In the genomic region with DNA sequence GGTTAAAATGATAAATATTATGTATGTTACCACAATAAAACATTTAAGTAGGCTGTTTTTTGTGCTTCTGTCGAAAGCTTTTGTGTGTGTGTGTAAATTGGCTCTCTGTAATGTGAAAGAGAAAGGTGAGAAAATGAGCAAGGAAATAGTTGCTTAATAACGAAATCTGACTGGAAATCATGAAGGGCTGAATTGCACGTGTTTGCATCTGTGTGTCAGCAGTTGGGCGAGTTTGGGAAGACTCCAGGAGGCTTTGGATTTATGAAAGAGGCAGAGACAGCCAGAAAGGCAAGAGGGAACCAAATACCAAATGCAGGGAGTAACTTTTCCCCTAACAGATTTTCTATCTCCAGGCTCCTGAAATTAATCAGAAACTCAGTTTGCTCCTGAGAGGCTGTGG, we compare ENCODE assay signal across 17 cellular contexts. TPM values are rescaled to one million over a fixed set of nuclear protein-coding genes. Genes with fewer than 3 reads are reported as not detected.
DNase-seq lines count a peak whose midpoint lies in the region; ATAC-seq and TF ChIP-seq lines count a peak whose summit lies in the region.
"Had no signal": no experiment of that assay in that cellular context is flagged by ENCODE, and none has a peak within 500 bp of the region (broad histone marks: within the 10 kb centered on the region; RNA-seq: fewer than 3 reads in every experiment).

No MANE protein-coding gene starts in this region.

- H3K27ac Mint-ChIP-seq in activated T-cell treated with anti-CD3 and anti-CD28 coated beads, Interleukin-2, amount 50 U/mL, for 72 hours = no peak overlapping the region
- H3K27ac Mint-ChIP-seq: naive thymus-derived CD4-positive, alpha-beta T cell had no signal

- no peak overlapping the region for H2BK15ac ChIP-seq in IMR-90 (ENCODE audit: low read depth, low read length)

- CTCF ChIA-PET in IMR-90 (lab: Yijun Ruan, JAX) = no interaction called here

- no peak overlapping the region for H3K4me2 ChIP-seq in IMR-90 (ENCODE audit: low read depth, low read length)

- no peak overlapping the region for H2BK20ac ChIP-seq in IMR-90 (ENCODE audit: low read depth, low read length)

- no peaks in the 10 kb centered on the region for H3K9me3 Mint-ChIP-seq in activated T-cell treated with anti-CD3 and anti-CD28 coated beads, Interleukin-2, amount 50 U/mL, for 72 hours

- no peak overlapping the region for H3K27ac ChIP-seq in IMR-90 (ENCODE audit: insufficient read depth, low read length)
- H3K27ac ChIP-seq in thyroid gland = no peak overlapping the region
- H3K27ac ChIP-seq: colonic mucosa had no signal

- H3K4me3 Mint-ChIP-seq in activated T-cell treated with anti-CD3 and anti-CD28 coated beads, Interleukin-2, amount 50 U/mL, for 72 hours = no peak overlapping the region

- no peaks in the 10 kb centered on the region for H3K36me3 Mint-ChIP-seq in activated T-cell treated with anti-CD3 and anti-CD28 coated beads, Interleukin-2, amount 50 U/mL, for 72 hours (ENCODE audit: insufficient read depth in 2 of 2)
- H3K36me3 Mint-ChIP-seq: naive thymus-derived CD4-positive, alpha-beta T cell had no signal

- no peak overlapping the region for H2AK9ac ChIP-seq in IMR-90 (replicated peaks; ENCODE audit: low read depth, low read length, poor library complexity)

- no peak overlapping the region for H3K9ac ChIP-seq in IMR-90 (ENCODE audit: low read depth, low read length)

- H3K4me1 ChIP-seq in IMR-90 (ENCODE audit: control insufficient read depth, insufficient read depth, low read length) (peaks cover 10% of the 10 kb centered on the region), thyroid gland (no peaks in the 10 kb centered on the region)
- H3K4me1 ChIP-seq: BE2C, colonic mucosa had no signal

- H3K36me3 ChIP-seq in IMR-90 (ENCODE audit: control insufficient read depth, insufficient read depth, low read length) (no peaks in the 10 kb centered on the region), thyroid gland (no peaks in the 10 kb centered on the region)
- H3K36me3 ChIP-seq: BE2C, colonic mucosa had no signal

- POLR2A ChIA-PET in IMR-90 (lab: Charles Lee; ENCODE audit: unreplicated experiment) = no interaction called here

- H3K4ac ChIP-seq in IMR-90 (ENCODE audit: low read depth, low read length) = no peak overlapping the region

- dilution Hi-C loops in IMR-90 (cut with HindIII; ENCODE audit: low sequenced_read_pairs, unreplicated experiment) = no loop called here

- H2BK5ac ChIP-seq in IMR-90 (ENCODE audit: low read depth, low read length, poor library complexity, severe bottlenecking) = no peak overlapping the region

- in situ Hi-C loops in IMR-90 (cut with MboI; ENCODE audit: low sequenced_read_pairs) = no loop called here

- TF ChIP-seq CTCF in IMR-90 (conservative IDR thresholded peaks at IDR 0.05; ENCODE audit: low read depth, low read length) = no peak
- TF ChIP-seq CTCF in fibroblast of mammary gland (conservative IDR thresholded peaks at IDR 0.05; ENCODE audit: control insufficient read depth, insufficient read depth, low read depth, low read length) = no peak
- TF ChIP-seq CTCF in thyroid gland (IDR thresholded peaks at IDR 0.05) = no peak

- H3K23ac ChIP-seq in IMR-90 (ENCODE audit: low read depth, low read length) = no peak overlapping the region

- peaks cover 12% of the 10 kb centered on the region for H3K9me1 ChIP-seq in IMR-90 (ENCODE audit: insufficient read depth, low read length)

- H3K27me3 ChIP-seq in IMR-90 (ENCODE audit: control insufficient read depth, insufficient read depth, low read length) (no peaks in the 10 kb centered on the region; the same call in 1 of the 2 replicates), thyroid gland (no peaks in the 10 kb centered on the region)
- H3K27me3 ChIP-seq: BE2C, colonic mucosa had no signal

- no peak overlapping the region for H2AK5ac ChIP-seq in IMR-90 (ENCODE audit: low read depth, low read length)

- H3K9me3 ChIP-seq in IMR-90 (ENCODE audit: control insufficient read depth, insufficient read depth, low read length) (no peaks in the 10 kb centered on the region), thyroid gland (no peaks in the 10 kb centered on the region)
- H3K9me3 ChIP-seq: BE2C, colonic mucosa had no signal

- H2AFZ ChIP-seq in IMR-90 (replicated peaks; ENCODE audit: low read length, poor library complexity) = no peak overlapping the region

- no peak overlapping the region for H2BK120ac ChIP-seq in IMR-90 (ENCODE audit: low read depth, low read length)

- H4K8ac ChIP-seq in IMR-90 (ENCODE audit: low read depth in 2 of 2, low read length in 2 of 2) = no peak overlapping the region

- TF ChIP-seq POLR2A in IMR-90 (IDR thresholded peaks at IDR 0.05; ENCODE audit: low read depth, low read length) (no peak), thyroid gland (IDR thresholded peaks at IDR 0.05) (no peak)

- no peak overlapping the region for H3K14ac ChIP-seq in IMR-90 (replicated peaks; ENCODE audit: low read depth, low read length)

- no TSS peak for BruUV-seq in IMR-90 (replicated peaks; lab: Mats Ljungman, UMichigan)

- H3K4me1 Mint-ChIP-seq in activated T-cell treated with anti-CD3 and anti-CD28 coated beads, Interleukin-2, amount 50 U/mL, for 72 hours (ENCODE audit: low read depth) = peaks cover 19% of the 10 kb centered on the region

- no peak overlapping the region for H4K5ac ChIP-seq in IMR-90 (ENCODE audit: low read depth, low read length)

- DNase-seq in AG08396 (ENCODE audit: low spot score) (peak; percentile 65), IMR-90 (no peak), fibroblast of mammary gland (ENCODE audit: low read depth) (peak; percentile 92), sciatic nerve (ENCODE audit: low spot score) (no peak), thyroid gland (no peak), NCI-H2081 treated with DMSO at 0.1 percent for 48 hours (lab: John Stamatoyannopoulos, UW) (no peak)
- no peak for DNase-seq in central memory CD4-positive, alpha-beta T cell
- no peak for DNase-seq in activated T-cell treated with anti-CD3 and anti-CD28 coated beads, Interleukin-2, amount 50 U/mL, for 72 hours
- DNase-seq: activated CD4-positive, alpha-beta T cell treated with anti-CD3 and anti-CD28 coated beads, Interleukin-2, amount 50 U/mL, for 48 hours; amygdala; BE2C; colonic mucosa; erythroblast; naive thymus-derived CD4-positive, alpha-beta T cell; NCI-H1092 treated with DMSO at 0.1 percent for 48 hours; NCI-H2171 treated with DMSO at 0.1 percent for 48 hours; stimulated activated CD4-positive, alpha-beta T cell treated with anti-CD3 and anti-CD28 coated beads, Interleukin-1b, Interleukin-23, amount 100 ng/mL, for 48 hours had no signal

- no peak for TF ChIP-seq RAD21 in IMR-90 (IDR thresholded peaks at IDR 0.05; ENCODE audit: low read length)

- peaks cover 23% of the 10 kb centered on the region for H3K27me3 Mint-ChIP-seq in activated T-cell treated with anti-CD3 and anti-CD28 coated beads, Interleukin-2, amount 50 U/mL, for 72 hours (ENCODE audit: low read depth)

- H3K56ac ChIP-seq in IMR-90 (ENCODE audit: extremely low read depth, insufficient read depth, low read length) = no peak overlapping the region

- no peak overlapping the region for H3K18ac ChIP-seq in IMR-90 (ENCODE audit: low read depth, low read length)

- no peak overlapping the region for H4K91ac ChIP-seq in IMR-90 (ENCODE audit: insufficient read depth, low read depth, low read length)

- H3K79me1 ChIP-seq in IMR-90 (ENCODE audit: low read depth in 1 of 2, low read length in 2 of 2) = no peaks in the 10 kb centered on the region; a peak in 1 of 4 replicates

- 20% methylated on average over 1 of the region's 4 CpGs; no CpG with 5 or more reads in 1 of the 2 experiments for WGBS in IMR-90 (ENCODE audit: extremely low coverage in 2 of 2, insufficient read length in 1 of 2), 2 experiments
- WGBS in thyroid gland, 2 donors = 69 to 77% methylated on average over 4 of the region's 4 CpGs

- no peak for ATAC-seq in IMR-90 (ENCODE audit: low read depth)
- ATAC-seq in sciatic nerve = peak; percentile 86
- ATAC-seq in activated T-cell treated with anti-CD3 and anti-CD28 coated beads, Interleukin-2, amount 50 U/mL, for 72 hours (replicated peaks in 1 of 2) = no peak
- ATAC-seq: naive thymus-derived CD4-positive, alpha-beta T cell had no signal

- H3K4me3 ChIP-seq in IMR-90 (ENCODE audit: insufficient read depth, low read depth, low read length) (no peak overlapping the region), fibroblast of mammary gland (ENCODE audit: control insufficient read depth, low read depth, low read length) (no peak overlapping the region), thyroid gland (replicated peaks in 1 of 3) (no peak overlapping the region)
- H3K4me3 ChIP-seq: colonic mucosa had no signal

- H4K20me1 ChIP-seq in IMR-90 (ENCODE audit: insufficient read depth, low read length) = peaks cover 3% of the 10 kb centered on the region; the same call in 1 of the 2 replicates

- intact Hi-C loops in IMR-90 (cut with micrococcal nuclease) (no loop called here), sciatic nerve (cut with DNase I) (no loop called here), thyroid gland (cut with DNase I) (no loop called here)

TF ChIP-seq in IMR-90, 13 proteins besides CTCF, POLR2A, EP300 and RAD21:
- TF ChIP-seq BHLHE40 (IDR thresholded peaks at IDR 0.05; ENCODE audit: low read depth, low read length) = 0 out of 2 replicates have a peak, but pooled peaks have one; percentile 11
- no peak for TF ChIP-seq SMC3 (IDR thresholded peaks at IDR 0.05; ENCODE audit: low read depth, low read length)

RNA-seq across cellular contexts. Expression of gene PLEKHG3, which starts 47.2 kb away (rescaled TPM):
- 4.4 and 8.2 TPM in 2 replicates for total RNA-seq in IMR-90 (2012; rRNA removed)
- polyA plus RNA-seq in IMR-90 (2012; rRNA removed) = 8.4 and 10.6 TPM in 2 replicates
- polyA plus RNA-seq in IMR-90 (2012; cell fraction: cytosol; rRNA removed) = 3.5 and 6.2 TPM in 2 replicates
- 28.4 and 37.6 TPM in 2 replicates for polyA plus RNA-seq in IMR-90 (2012; cell fraction: nucleus; rRNA removed; ENCODE audit: low replicate concordance)
- total RNA-seq in sciatic nerve = 101 TPM
- 10 to 100 TPM; 41.0 to 83.0 (median 54.6) TPM for total RNA-seq in thyroid gland
- total RNA-seq in activated T-cell treated with anti-CD3 and anti-CD28 coated beads, Interleukin-2, amount 50 U/mL, for 72 hours = 1 to 10 TPM; 2.4 to 8.8 TPM

Comparison
In these comparisons a context has a peak if more than half of its experiments do, and no peak if none do; other contexts are left out.
1. DNase-seq: peak in AG08396 (single experiment) and fibroblast of mammary gland (single experiment); none in IMR-90 (single experiment), sciatic nerve (single experiment), central memory CD4-positive, alpha-beta T cell (single experiment), thyroid gland (0 of 2), NCI-H2081 treated with DMSO at 0.1 percent for 48 hours (single experiment) and activated T-cell treated with anti-CD3 and anti-CD28 coated beads, Interleukin-2, amount 50 U/mL, for 72 hours (0 of 2).